2 cellular contexts compared by ENCODE assay signal in the genomic region with DNA sequence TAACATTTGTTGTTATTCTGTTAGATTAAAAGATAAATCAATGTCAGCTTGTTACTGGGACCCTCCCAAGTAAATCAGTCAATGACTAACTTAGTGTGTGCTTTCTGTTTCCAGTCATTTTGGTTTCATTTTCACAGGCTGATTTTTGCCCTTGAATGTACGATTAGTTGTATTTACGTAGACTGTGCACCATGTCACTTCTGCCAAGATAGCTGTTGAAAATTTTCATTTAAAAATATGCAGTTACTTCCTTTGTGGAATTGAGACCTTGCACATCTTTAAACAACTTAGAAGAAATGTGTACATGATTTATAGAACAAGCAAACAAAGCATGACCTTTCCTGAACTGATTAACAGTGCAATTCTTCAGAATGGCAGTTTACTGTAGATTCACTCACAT.
TF ChIP-seq lines count a peak whose summit lies in the region.

No MANE protein-coding gene starts in this region.

TF ChIP-seq in IMR-90, 13 proteins besides CTCF, POLR2A, EP300 and RAD21:
- TF ChIP-seq CEBPB (IDR thresholded peaks at IDR 0.05; ENCODE audit: low read depth, low read length): no peak
- TF ChIP-seq FOS (IDR thresholded peaks at IDR 0.05; ENCODE audit: low read depth, low read length): no peak
- no peak for TF ChIP-seq RFX5 (IDR thresholded peaks at IDR 0.05; ENCODE audit: low read depth, low read length)

TF ChIP-seq in SK-N-SH, 30 proteins besides CTCF, POLR2A, EP300 and RAD21:
- TF ChIP-seq YY1 (IDR thresholded peaks at IDR 0.05; ENCODE audit: low read depth) (no peak), FOSL2 (IDR thresholded peaks at IDR 0.05; ENCODE audit: borderline replicate concordance, low read depth) (no peak)
